ENCODE assay signal across 8 cellular contexts in the genomic region with DNA sequence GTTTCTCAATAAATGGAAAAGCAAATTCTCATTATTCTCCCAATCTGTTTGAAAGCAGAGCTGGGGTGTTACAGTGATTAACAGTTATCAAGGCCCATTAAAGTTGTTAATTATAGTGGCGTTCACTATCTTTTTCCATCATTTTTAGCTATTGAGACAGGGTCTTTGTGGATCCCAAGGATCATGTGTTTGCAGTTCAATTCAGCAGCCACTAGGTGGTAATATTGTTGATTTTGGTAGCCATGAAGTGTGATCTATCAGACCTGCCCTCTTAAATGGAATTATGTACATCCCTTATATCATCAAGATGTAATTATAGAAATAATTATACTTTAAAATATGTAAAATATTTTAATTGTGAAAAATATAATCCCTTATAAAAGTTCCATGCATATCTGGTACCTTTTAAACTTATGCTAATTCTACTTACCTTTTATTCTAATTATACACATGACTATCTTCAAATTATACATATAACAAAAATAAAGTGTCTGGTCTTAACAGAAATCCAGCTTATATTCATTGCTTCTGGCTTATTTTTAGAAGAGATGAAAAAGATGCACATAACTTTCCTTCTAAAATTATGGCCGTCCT.
DNase-seq lines count a peak whose midpoint lies in the region; ATAC-seq and TF ChIP-seq lines count a peak whose summit lies in the region.

No MANE protein-coding gene starts in this region.

- CTCF ChIA-PET in GM10248 (lab: Yijun Ruan, JAX) = interaction anchor here (0.6 to 4.0 kb wide), 29 partner anchors 8 to 182 kb away, joined by 3 to 54 read pairs (median 5); no protein-coding TSS in a partner anchor

- TF ChIP-seq CTCF in GM10248 (IDR thresholded peaks at IDR 0.05; ENCODE audit: control extremely low read depth, extremely low read depth, low read depth, missing control alignments) (peak; percentile 59), brain microvascular endothelial cell (IDR thresholded peaks at IDR 0.05; ENCODE audit: low read depth, low read length, missing control alignments) (peak; percentile 67), nephron (IDR thresholded peaks at IDR 0.05; ENCODE audit: unreplicated experiment in 3 of 3) (peak; percentile 44 to 71 (median 53))

- H3K27ac Mint-ChIP-seq in nephron = no peak overlapping the region
- H3K27ac Mint-ChIP-seq in activated T-helper 17 cell treated with anti-CD3 and anti-CD28 coated beads, Interleukin-2, amount 50 U/mL, for 72 hours = no peak overlapping the region

- no peaks in the 10 kb centered on the region for H3K27me3 ChIP-seq in brain microvascular endothelial cell (replicated peaks)

- H3K27ac ChIP-seq in brain microvascular endothelial cell = no peak overlapping the region

- H3K36me3 ChIP-seq in brain microvascular endothelial cell (replicated peaks) = no peaks in the 10 kb centered on the region

- peaks cover 2% of the 10 kb centered on the region for H3K9me3 Mint-ChIP-seq in nephron
- no peaks in the 10 kb centered on the region for H3K9me3 Mint-ChIP-seq in activated T-helper 17 cell treated with anti-CD3 and anti-CD28 coated beads, Interleukin-2, amount 50 U/mL, for 72 hours

- peaks cover 13% of the 10 kb centered on the region for H3K27me3 Mint-ChIP-seq in nephron (ENCODE audit: low read depth)
- no peaks in the 10 kb centered on the region for H3K27me3 Mint-ChIP-seq in activated T-helper 17 cell treated with anti-CD3 and anti-CD28 coated beads, Interleukin-2, amount 50 U/mL, for 72 hours

- in situ Hi-C loops in brain microvascular endothelial cell (cut with HindIII; ENCODE audit: low pct_ligation_motif_present, low sequenced_read_pairs) = no loop called here

- POLR2A ChIA-PET in GM10248 (lab: Yijun Ruan, JAX) = interaction anchor here (1.5 kb wide), 1 partner anchor 109 kb away, joined by 4 read pairs; no protein-coding TSS in a partner anchor

- H3K4me3 Mint-ChIP-seq in nephron = no peak overlapping the region
- H3K4me3 Mint-ChIP-seq in activated T-helper 17 cell treated with anti-CD3 and anti-CD28 coated beads, Interleukin-2, amount 50 U/mL, for 72 hours = no peak overlapping the region

- peaks cover 20% of the 10 kb centered on the region for H3K36me3 Mint-ChIP-seq in nephron (ENCODE audit: low read depth)
- H3K36me3 Mint-ChIP-seq in activated T-helper 17 cell treated with anti-CD3 and anti-CD28 coated beads, Interleukin-2, amount 50 U/mL, for 72 hours (ENCODE audit: low read depth) = no peaks in the 10 kb centered on the region

- peaks cover 15% of the 10 kb centered on the region for H3K4me1 Mint-ChIP-seq in nephron
- no peaks in the 10 kb centered on the region for H3K4me1 Mint-ChIP-seq in activated T-helper 17 cell treated with anti-CD3 and anti-CD28 coated beads, Interleukin-2, amount 50 U/mL, for 72 hours

- H3K4me3 ChIP-seq in brain microvascular endothelial cell (ENCODE audit: low read depth, low read length) = no peak overlapping the region

- no peak for ATAC-seq in activated T-helper 17 cell treated with anti-CD3 and anti-CD28 coated beads, Interleukin-2, amount 50 U/mL, for 72 hours (replicated peaks)
- no peak for ATAC-seq in GM19035 (IDR thresholded peaks at IDR 0.05; ENCODE audit: unreplicated experiment)

- peak; percentile 33 for DNase-seq in GM10248 (ENCODE audit: extremely low spot score)
- peak; percentile 7 for DNase-seq in NCI-H1048 (lab: John Stamatoyannopoulos, UW)
- DNase-seq in brain microvascular endothelial cell = peak; percentile 53
- DNase-seq in ureter (ENCODE audit: low spot score) = no peak
- no peak for DNase-seq in AG08396 (ENCODE audit: low spot score)

Comparison
In these comparisons a context has a peak if more than half of its experiments do, and no peak if none do; other contexts are left out.
1. DNase-seq: peak in GM10248 (single experiment), NCI-H1048 (single experiment) and brain microvascular endothelial cell (single experiment); none in ureter (single experiment) and AG08396 (single experiment).
2. Peak in every context shown above with its lines, with median percentiles within 50 percentile points of each other: CTCF ChIP-seq.